8 cellular contexts compared by ENCODE assay signal in genomic region chr11:3865388-3866193, GRCh38. TPM values are rescaled to one million over a fixed set of nuclear protein-coding genes. Genes with fewer than 3 reads are reported as not detected.
A peak's percentile ranks its signal among the peaks of the same experiment; 100 is the strongest.
DNase-seq lines count a peak whose midpoint lies in the region; ATAC-seq and TF ChIP-seq lines count a peak whose summit lies in the region.

No MANE protein-coding gene starts in this region.

- no peaks in the 10 kb centered on the region for H3K9me3 Mint-ChIP-seq in activated CD4-positive, alpha-beta T cell treated with anti-CD3 and anti-CD28 coated beads for 36 hours (ENCODE audit: low read depth)

- H3K4me3 Mint-ChIP-seq in activated CD4-positive, alpha-beta T cell treated with anti-CD3 and anti-CD28 coated beads for 36 hours, result peak overlapping the region; percentile 38

- H3K27ac Mint-ChIP-seq in activated CD4-positive, alpha-beta T cell treated with anti-CD3 and anti-CD28 coated beads for 36 hours, result peak overlapping the region; percentile 85

- H3K4me3 ChIP-seq in SJSA1 (no peak overlapping the region), smooth muscle cell (no peak overlapping the region)

- no peak overlapping the region for H2AFZ ChIP-seq in smooth muscle cell (ENCODE audit: low read depth)

- H3K9me3 ChIP-seq in SJSA1 (replicated peaks), result no peaks in the 10 kb centered on the region
- H3K9me3 ChIP-seq in smooth muscle cell (replicated peaks; ENCODE audit: low read depth), result no peaks in the 10 kb centered on the region

- intact Hi-C loops in activated CD4-positive, alpha-beta T cell treated with anti-CD3 and anti-CD28 coated beads for 36 hours (cut with DNase I, micrococcal nuclease), result loop anchor here in 1 of 2 experiments (2.0 kb wide), 1 partner anchor 39 kb away; no protein-coding TSS in a partner anchor

- H3K36me3 ChIP-seq in SJSA1 (no peaks in the 10 kb centered on the region), smooth muscle cell (ENCODE audit: low read depth) (no peaks in the 10 kb centered on the region)

- no peaks in the 10 kb centered on the region for H3K27me3 Mint-ChIP-seq in activated CD4-positive, alpha-beta T cell treated with anti-CD3 and anti-CD28 coated beads for 36 hours

- H3K4me1 ChIP-seq in SJSA1 (replicated peaks) (peaks cover 42% of the 10 kb centered on the region), smooth muscle cell (ENCODE audit: low read depth) (peaks cover 13% of the 10 kb centered on the region)

- POLR2A ChIA-PET in activated CD4-positive, alpha-beta T cell treated with anti-CD3 and anti-CD28 coated beads for 36 hours (lab: Charles Lee), result interaction anchor here (1.2 kb wide), 1 partner anchor 11 kb away, joined by 5 read pairs; the partner anchor contains the start of gene STIM1

- H3K79me2 ChIP-seq in smooth muscle cell (ENCODE audit: low read depth), result peaks cover 74% of the 10 kb centered on the region

- peaks cover 16% of the 10 kb centered on the region for H3K36me3 Mint-ChIP-seq in activated CD4-positive, alpha-beta T cell treated with anti-CD3 and anti-CD28 coated beads for 36 hours (ENCODE audit: low read depth)

- peak overlapping the region; percentile 46 for H3K4me2 ChIP-seq in smooth muscle cell

- peak; percentile 10 for ATAC-seq in activated CD4-positive, alpha-beta T cell treated with anti-CD3 and anti-CD28 coated beads for 36 hours
- ATAC-seq in GM18498 (IDR thresholded peaks at IDR 0.05; ENCODE audit: unreplicated experiment), result no peak

- WGBS in smooth muscle cell (ENCODE audit: low lambda C conversion rate), result 64% methylated on average over 3 of the region's 3 CpGs

- H4K20me1 ChIP-seq in smooth muscle cell (ENCODE audit: low read depth), result peaks cover 41% of the 10 kb centered on the region

- CTCF ChIA-PET in activated CD4-positive, alpha-beta T cell treated with anti-CD3 and anti-CD28 coated beads for 36 hours (lab: Charles Lee), result interaction anchor here (1.9 to 3.8 kb wide), 4 partner anchors 11 to 207 kb away, joined by 5 to 16 read pairs (median 16); partner anchors contain the start of gene STIM1

- TF ChIP-seq CTCF in smooth muscle cell (IDR thresholded peaks at IDR 0.05; ENCODE audit: borderline replicate concordance, insufficient read depth, poor library complexity, severe bottlenecking), result no peak

- H3K27me3 ChIP-seq in SJSA1 (replicated peaks) (no peaks in the 10 kb centered on the region), smooth muscle cell (ENCODE audit: low read depth) (no peaks in the 10 kb centered on the region)

- peak overlapping the region; percentile 34 for H3K9ac ChIP-seq in smooth muscle cell (ENCODE audit: low read depth)

- H3K4me1 Mint-ChIP-seq in activated CD4-positive, alpha-beta T cell treated with anti-CD3 and anti-CD28 coated beads for 36 hours, result peaks cover 91% of the 10 kb centered on the region

- DNase-seq in activated CD4-positive, alpha-beta T cell treated with anti-CD3 and anti-CD28 coated beads for 36 hours, result no peak
- no peak for DNase-seq in activated CD4-positive, alpha-beta T cell treated with anti-CD3 and anti-CD28 coated beads, Interleukin-2, amount 50 U/mL, for 1 hour
- DNase-seq in SJSA1 (ENCODE audit: low read depth in 1 of 2, low spot score in 2 of 2), result peak; percentile 84 to 96
- DNase-seq in fibroblast of peridontal ligament (ENCODE audit: extremely low read depth), result peak; percentile 70
- DNase-seq in smooth muscle cell (lab: John Stamatoyannopoulos, UW; ENCODE audit: unreplicated experiment), result no peak
- DNase-seq in NCI-H128 (lab: John Stamatoyannopoulos, UW; ENCODE audit: unreplicated experiment), result no peak
- DNase-seq in stimulated activated CD4-positive, alpha-beta T cell treated with anti-CD3 and anti-CD28 coated beads, Interleukin-2, amount 100 ng/mL, for 48 hours, result no peak

- peak overlapping the region; percentile 63 for H3K27ac ChIP-seq in SJSA1
- peak overlapping the region; percentile 49 for H3K27ac ChIP-seq in smooth muscle cell (ENCODE audit: low read depth)

- peaks cover 3% of the 10 kb centered on the region for H3F3A ChIP-seq in smooth muscle cell (ENCODE audit: low read depth)

RNA-seq across cellular contexts. Expression of gene STIM1, which starts 10.1 kb away (rescaled TPM):
- total RNA-seq in activated CD4-positive, alpha-beta T cell treated with anti-CD3 and anti-CD28 coated beads for 36 hours, result 10 to 100 TPM; 60.0 to 62.6 TPM
- total RNA-seq in SJSA1 (2014; rRNA removed; shearing (Covaris generic)), result 87.2 and 99.9 TPM in 2 replicates
- 19.0 and 31.5 TPM in 2 replicates for total RNA-seq in smooth muscle cell
- 15.3 and 25.3 TPM in 2 replicates for polyA plus RNA-seq in smooth muscle cell

RNA-seq across cellular contexts. Expression of gene RHOG, which starts 24.8 kb away (rescaled TPM):
- total RNA-seq in activated CD4-positive, alpha-beta T cell treated with anti-CD3 and anti-CD28 coated beads for 36 hours, result 100 to 1,000 TPM; 157 to 180 TPM
- total RNA-seq in SJSA1 (2014; rRNA removed; shearing (Covaris generic)), result 22.1 and 39.9 TPM in 2 replicates
- total RNA-seq in smooth muscle cell, result 20.2 and 20.7 TPM in 2 replicates
- 32.7 and 51.3 TPM in 2 replicates for polyA plus RNA-seq in smooth muscle cell

RNA-seq across cellular contexts. Expression of gene PGAP2, which starts 57.2 kb away (rescaled TPM):
- 10 to 100 TPM; 33.6 to 39.2 TPM for total RNA-seq in activated CD4-positive, alpha-beta T cell treated with anti-CD3 and anti-CD28 coated beads for 36 hours
- total RNA-seq in SJSA1 (2014; rRNA removed; shearing (Covaris generic)), result 6.7 and 16.1 TPM in 2 replicates
- 8.7 and 9.5 TPM in 2 replicates for total RNA-seq in smooth muscle cell
- 10.9 and 22.9 TPM in 2 replicates for polyA plus RNA-seq in smooth muscle cell

Comparison
In these comparisons a context has a peak if more than half of its experiments do, and no peak if none do; other contexts are left out.
1. DNase-seq: peak in SJSA1 (2 of 2) and fibroblast of peridontal ligament (single experiment); none in activated CD4-positive, alpha-beta T cell treated with anti-CD3 and anti-CD28 coated beads for 36 hours (single experiment), activated CD4-positive, alpha-beta T cell treated with anti-CD3 and anti-CD28 coated beads, Interleukin-2, amount 50 U/mL, for 1 hour (single experiment), smooth muscle cell (single experiment), NCI-H128 (single experiment) and stimulated activated CD4-positive, alpha-beta T cell treated with anti-CD3 and anti-CD28 coated beads, Interleukin-2, amount 100 ng/mL, for 48 hours (0 of 2).